13 cellular contexts compared by ENCODE assay signal in genomic region chr21:45439901-45440461, GRCh38. TPM values are rescaled to one million over a fixed set of nuclear protein-coding genes. Genes with fewer than 3 reads are reported as not detected.
A peak's percentile ranks its signal among the peaks of the same experiment; 100 is the strongest.
DNase-seq lines count a peak whose midpoint lies in the region; ATAC-seq and TF ChIP-seq lines count a peak whose summit lies in the region.
"Had no signal": no experiment of that assay in that cellular context is flagged by ENCODE, and none has a peak within 500 bp of the region (broad histone marks: within the 10 kb centered on the region; RNA-seq: fewer than 3 reads in every experiment).

No MANE protein-coding gene starts in this region.

- peaks cover 33% of the 10 kb centered on the region for H3K79me1 ChIP-seq in neuronal stem cell (ENCODE audit: low read depth, low read length)

- ATAC-seq in Right ventricle myocardium superior (ENCODE audit: poor library complexity), result no peak
- no peak for ATAC-seq in activated CD4-positive, alpha-beta T cell treated with anti-CD3 and anti-CD28 coated beads for 36 hours
- ATAC-seq in HG02763 (IDR thresholded peaks at IDR 0.05; ENCODE audit: unreplicated experiment), result no peak

- peak overlapping the region; percentile 71 for H2BK5ac ChIP-seq in neuronal stem cell (ENCODE audit: low read length)

- intact Hi-C loops in Right ventricle myocardium superior (cut with DNase I) (loop anchor here (1.0 to 10.0 kb wide), 3 partner anchors 53 to 285 kb away; no protein-coding TSS in a partner anchor), cardiac septum (cut with DNase I) (loop anchor here (1.0 to 2.0 kb wide), 3 partner anchors 53 to 301 kb away; no protein-coding TSS in a partner anchor)
- intact Hi-C loops in activated CD4-positive, alpha-beta T cell treated with anti-CD3 and anti-CD28 coated beads for 36 hours (cut with DNase I, micrococcal nuclease), result loop anchor here (1.0 to 2.0 kb wide), 5 partner anchors 148 to 380 kb away; no protein-coding TSS in a partner anchor

- H3K4me3 ChIP-seq in fibroblast of lung (replicated peaks in 1 of 4; ENCODE audit: control extremely low read depth in 1 of 4, insufficient read depth in 1 of 4, low read depth in 3 of 4, low read length in 4 of 4) (no peak overlapping the region), neuronal stem cell (ENCODE audit: low read length in 2 of 2) (no peak overlapping the region)

- H3K9ac ChIP-seq in fibroblast of lung (ENCODE audit: insufficient read depth, low read length) (peak overlapping the region; percentile 3), neuronal stem cell (ENCODE audit: low read depth, low read length, poor library complexity) (no peak overlapping the region)

- H3K79me2 ChIP-seq in fibroblast of lung (ENCODE audit: control insufficient read depth, insufficient read depth, low read length), result no peaks in the 10 kb centered on the region

- no peak overlapping the region for H4K91ac ChIP-seq in neuronal stem cell (ENCODE audit: low read depth, low read length, poor library complexity)

- H2AFZ ChIP-seq in fibroblast of lung (ENCODE audit: low read length) (no peak overlapping the region), neuronal stem cell (ENCODE audit: low read length) (no peak overlapping the region)

- H2BK12ac ChIP-seq in neuronal stem cell (ENCODE audit: low read length), result no peak overlapping the region

- DNase-seq in Right ventricle myocardium superior, result peak; percentile 41
- no peak for DNase-seq in cardiac septum (ENCODE audit: low spot score)
- no peak for DNase-seq in fibroblast of lung (ENCODE audit: low read depth in 2 of 2)
- DNase-seq in neuronal stem cell (ENCODE audit: low spot score), result no peak
- DNase-seq in activated CD4-positive, alpha-beta T cell treated with anti-CD3 and anti-CD28 coated beads for 36 hours, result no peak
- DNase-seq in NCI-H1417 (lab: John Stamatoyannopoulos, UW), result no peak
- no peak for DNase-seq in retina

- no peaks in the 10 kb centered on the region for H3K9me3 ChIP-seq in fibroblast of lung (ENCODE audit: control insufficient read depth, insufficient read depth, low read depth, low read length)
- peaks cover 0 to 11% of the 10 kb centered on the region in 2 donors for H3K9me3 ChIP-seq in neuronal stem cell (replicated peaks in 1 of 2; ENCODE audit: control insufficient read depth in 2 of 2, insufficient read depth in 1 of 2, low read depth in 1 of 2, low read length in 2 of 2)
- H3K9me3 ChIP-seq: gastrocnemius medialis had no signal

- no peak overlapping the region for H3K4me3 Mint-ChIP-seq in activated CD4-positive, alpha-beta T cell treated with anti-CD3 and anti-CD28 coated beads for 36 hours

- peaks cover 3% of the 10 kb centered on the region for H3K27me3 Mint-ChIP-seq in activated CD4-positive, alpha-beta T cell treated with anti-CD3 and anti-CD28 coated beads for 36 hours

- POLR2A ChIA-PET in activated CD4-positive, alpha-beta T cell treated with anti-CD3 and anti-CD28 coated beads for 36 hours (lab: Charles Lee), result no interaction called here

- no peak for TF ChIP-seq CTCF in fibroblast of lung (conservative IDR thresholded peaks at IDR 0.05 in 1 of 2, IDR thresholded peaks at IDR 0.05 in 1 of 2; ENCODE audit: low read depth in 1 of 2, low read length in 2 of 2)

- peak overlapping the region; percentile 56 for H3K14ac ChIP-seq in neuronal stem cell (ENCODE audit: low read length)

- no peak overlapping the region for H3K4me2 ChIP-seq in fibroblast of lung (ENCODE audit: extremely low read depth, insufficient read depth, low read length)
- H3K4me2 ChIP-seq in neuronal stem cell (ENCODE audit: insufficient read depth, low read length, poor library complexity, severe bottlenecking), result no peak overlapping the region

- H3K23ac ChIP-seq in neuronal stem cell (ENCODE audit: low read depth, low read length, poor library complexity), result no peak overlapping the region

- H2AK5ac ChIP-seq in neuronal stem cell (ENCODE audit: low read depth, low read length), result no peak overlapping the region

- no peak overlapping the region for H3K27ac Mint-ChIP-seq in activated CD4-positive, alpha-beta T cell treated with anti-CD3 and anti-CD28 coated beads for 36 hours
- H3K27ac Mint-ChIP-seq: activated CD4-positive, alpha-beta memory T cell treated with anti-CD3 and anti-CD28 coated beads for 36 hours had no signal

- H3K4me1 Mint-ChIP-seq in activated CD4-positive, alpha-beta T cell treated with anti-CD3 and anti-CD28 coated beads for 36 hours, result peaks cover 4% of the 10 kb centered on the region

- H3K18ac ChIP-seq in neuronal stem cell (ENCODE audit: low read length), result peak overlapping the region; percentile 35

- WGBS in neuronal stem cell (ENCODE audit: extremely low coverage in 2 of 2, insufficient read length in 2 of 2, insufficient replicate concordance in 1 of 2), 2 donors, result no CpG with 5 or more reads among the region's 28 CpGs

- H3K36me3 ChIP-seq in fibroblast of lung (ENCODE audit: control insufficient read depth, insufficient read depth, low read length) (no peaks in the 10 kb centered on the region), neuronal stem cell (replicated peaks in 1 of 2; ENCODE audit: control insufficient read depth in 2 of 2, insufficient read depth in 2 of 2, low read length in 2 of 2) (peaks cover 0 to 5% of the 10 kb centered on the region in 2 donors)
- H3K36me3 ChIP-seq: gastrocnemius medialis had no signal

- no peak overlapping the region for H4K8ac ChIP-seq in neuronal stem cell (ENCODE audit: low read depth, low read length)

- H3K27me3 ChIP-seq in fibroblast of lung (ENCODE audit: control insufficient read depth, insufficient read depth, low read length) (no peaks in the 10 kb centered on the region), neuronal stem cell (ENCODE audit: control insufficient read depth in 3 of 3, insufficient read depth in 3 of 3, low read depth in 1 of 3, low read length in 3 of 3) (peaks cover 0 to 4% (median 2%) of the 10 kb centered on the region in 3 experiments)

- CTCF ChIA-PET in activated CD4-positive, alpha-beta T cell treated with anti-CD3 and anti-CD28 coated beads for 36 hours (lab: Charles Lee), result interaction anchor here (0.6 to 2.2 kb wide), 13 partner anchors 14 to 1417 kb away, joined by 3 to 10 read pairs (median 4); partner anchors contain the start of gene POFUT2

- no peaks in the 10 kb centered on the region for H3K9me3 Mint-ChIP-seq in activated CD4-positive, alpha-beta T cell treated with anti-CD3 and anti-CD28 coated beads for 36 hours (ENCODE audit: low read depth)
- H3K9me3 Mint-ChIP-seq: activated CD4-positive, alpha-beta memory T cell treated with anti-CD3 and anti-CD28 coated beads for 36 hours; activated naive CD4-positive, alpha-beta T cell treated with anti-CD3 and anti-CD28 coated beads, Interleukin-2, amount 10 ng/mL, durations not matched to agents 7 days and 5 days; IgD-negative memory B cell had no signal

- no peak overlapping the region for H3K4ac ChIP-seq in neuronal stem cell (ENCODE audit: low read length)

- H2BK120ac ChIP-seq in neuronal stem cell (ENCODE audit: low read depth, low read length), result no peak overlapping the region

- H3K36me3 Mint-ChIP-seq in activated CD4-positive, alpha-beta T cell treated with anti-CD3 and anti-CD28 coated beads for 36 hours (ENCODE audit: low read depth), result no peaks in the 10 kb centered on the region
- H3K36me3 Mint-ChIP-seq: activated CD4-positive, alpha-beta memory T cell treated with anti-CD3 and anti-CD28 coated beads for 36 hours; activated naive CD4-positive, alpha-beta T cell treated with anti-CD3 and anti-CD28 coated beads, Interleukin-2, amount 10 ng/mL, durations not matched to agents 7 days and 5 days; CD14-positive monocyte; IgD-negative memory B cell had no signal

- H3K4me1 ChIP-seq in fibroblast of lung (ENCODE audit: control insufficient read depth, extremely low read depth, insufficient read depth, low read length), result peaks cover 6% of the 10 kb centered on the region
- H3K4me1 ChIP-seq in neuronal stem cell (ENCODE audit: control insufficient read depth in 2 of 2, insufficient read depth in 1 of 2, low read depth in 1 of 2, low read length in 2 of 2), result peaks cover 2 to 3% of the 10 kb centered on the region in 2 donors

- H4K20me1 ChIP-seq in fibroblast of lung (ENCODE audit: control insufficient read depth, extremely low read depth, insufficient read depth, low read length), result no peaks in the 10 kb centered on the region

- no peak overlapping the region for H2BK15ac ChIP-seq in neuronal stem cell (ENCODE audit: low read length)

- H3K27ac ChIP-seq in fibroblast of lung (ENCODE audit: insufficient read depth, low read length) (peak overlapping the region; percentile 82), neuronal stem cell (replicated peaks; ENCODE audit: low read length) (no peak overlapping the region)

RNA-seq across cellular contexts. Expression of gene COL18A1, which starts 35.0 kb away (rescaled TPM):
- 44.2 TPM for total RNA-seq in Right ventricle myocardium superior
- 77.0 TPM for total RNA-seq in cardiac septum
- 26.2 and 38.8 TPM in 2 replicates for total RNA-seq in fibroblast of lung
- 9.0 and 24.3 TPM in 2 replicates for polyA plus RNA-seq in fibroblast of lung
- 25.9 and 60.7 TPM in 2 replicates for polyA plus RNA-seq in fibroblast of lung (2012)
- 10.5 and 29.1 TPM in 2 replicates for polyA minus RNA-seq in fibroblast of lung (ENCODE audit: low replicate concordance)
- polyA plus RNA-seq in neuronal stem cell (2013, experiment 1 of 2), result 42.5 TPM
- polyA plus RNA-seq in neuronal stem cell (2013, experiment 2 of 2), result 42.1 TPM
- 1 to 10 TPM; 8.0 to 8.8 TPM for total RNA-seq in activated CD4-positive, alpha-beta T cell treated with anti-CD3 and anti-CD28 coated beads for 36 hours
